1 cellular context compared by ENCODE assay signal in the genomic region with DNA sequence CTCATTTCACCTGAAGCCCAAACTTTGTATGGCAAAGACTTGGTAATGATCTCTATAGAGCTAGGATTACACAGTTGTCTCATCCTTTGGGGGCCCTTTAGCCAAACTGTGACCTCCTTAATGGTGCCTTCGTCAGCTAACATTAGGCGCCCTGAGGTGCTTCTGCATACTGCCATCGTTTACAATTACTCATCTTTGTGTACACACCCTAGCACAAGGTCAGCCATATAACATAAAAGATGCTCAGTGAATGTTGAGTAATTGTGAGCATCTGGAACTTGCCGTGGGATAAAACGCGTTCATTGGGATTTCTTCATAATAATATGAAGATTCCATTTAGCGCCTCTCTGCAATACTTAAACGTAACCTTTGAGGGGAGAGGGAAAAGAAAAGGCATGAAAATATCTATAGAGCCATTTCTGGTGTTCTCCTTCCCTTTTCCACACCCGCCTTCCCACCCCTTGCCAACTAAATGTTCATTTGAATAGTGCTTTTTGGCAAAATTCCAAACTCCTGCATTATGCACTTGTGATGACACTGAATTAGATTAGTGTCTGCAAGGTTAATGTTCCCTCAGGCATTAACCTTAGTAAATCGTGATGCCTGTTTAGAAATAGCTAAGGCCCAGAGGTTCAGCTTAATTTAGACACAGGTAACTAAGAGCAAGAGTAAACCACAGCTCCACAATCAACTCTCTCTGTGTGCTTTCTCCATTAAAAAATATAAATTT.
TF ChIP-seq lines count a peak whose summit lies in the region.

No MANE protein-coding gene starts in this region.

TF ChIP-seq in HepG2, 621 proteins besides CTCF, POLR2A, EP300 and RAD21 (continued from another document and continues in another):
- TF ChIP-seq, protein P1, sequence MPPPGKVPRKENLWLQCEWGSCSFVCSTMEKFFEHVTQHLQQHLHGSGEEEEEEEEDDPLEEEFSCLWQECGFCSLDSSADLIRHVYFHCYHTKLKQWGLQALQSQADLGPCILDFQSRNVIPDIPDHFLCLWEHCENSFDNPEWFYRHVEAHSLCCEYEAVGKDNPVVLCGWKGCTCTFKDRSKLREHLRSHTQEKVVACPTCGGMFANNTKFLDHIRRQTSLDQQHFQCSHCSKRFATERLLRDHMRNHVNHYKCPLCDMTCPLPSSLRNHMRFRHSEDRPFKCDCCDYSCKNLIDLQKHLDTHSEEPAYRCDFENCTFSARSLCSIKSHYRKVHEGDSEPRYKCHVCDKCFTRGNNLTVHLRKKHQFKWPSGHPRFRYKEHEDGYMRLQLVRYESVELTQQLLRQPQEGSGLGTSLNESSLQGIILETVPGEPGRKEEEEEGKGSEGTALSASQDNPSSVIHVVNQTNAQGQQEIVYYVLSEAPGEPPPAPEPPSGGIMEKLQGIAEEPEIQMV (CRISPR knock-in tag; IDR thresholded peaks at IDR 0.05; ENCODE audit: low read depth): no peak
- peak; percentile 36; the same call in 1 of the 2 replicates for TF ChIP-seq ISL2 (CRISPR knock-in tag; IDR thresholded peaks at IDR 0.05)
- peak; percentile 73 for TF ChIP-seq RARA (CRISPR knock-in tag; IDR thresholded peaks at IDR 0.05)
- TF ChIP-seq PCBP2 (optimal IDR thresholded peaks at IDR 0.05; ENCODE audit: low read depth, low read length, poor library complexity, severe bottlenecking): no peak
- no peak for TF ChIP-seq NCOA1 (CRISPR knock-in tag; IDR thresholded peaks at IDR 0.05)
- no peak for TF ChIP-seq ZSCAN31 (CRISPR knock-in tag; IDR thresholded peaks at IDR 0.05; ENCODE audit: low read depth)
- TF ChIP-seq RXRA (CRISPR knock-in tag; IDR thresholded peaks at IDR 0.05): no peak; the same call in 1 of the 2 replicates
- no peak for TF ChIP-seq ZFP41 (CRISPR knock-in tag; IDR thresholded peaks at IDR 0.05; ENCODE audit: borderline replicate concordance)
- TF ChIP-seq, protein P2, sequence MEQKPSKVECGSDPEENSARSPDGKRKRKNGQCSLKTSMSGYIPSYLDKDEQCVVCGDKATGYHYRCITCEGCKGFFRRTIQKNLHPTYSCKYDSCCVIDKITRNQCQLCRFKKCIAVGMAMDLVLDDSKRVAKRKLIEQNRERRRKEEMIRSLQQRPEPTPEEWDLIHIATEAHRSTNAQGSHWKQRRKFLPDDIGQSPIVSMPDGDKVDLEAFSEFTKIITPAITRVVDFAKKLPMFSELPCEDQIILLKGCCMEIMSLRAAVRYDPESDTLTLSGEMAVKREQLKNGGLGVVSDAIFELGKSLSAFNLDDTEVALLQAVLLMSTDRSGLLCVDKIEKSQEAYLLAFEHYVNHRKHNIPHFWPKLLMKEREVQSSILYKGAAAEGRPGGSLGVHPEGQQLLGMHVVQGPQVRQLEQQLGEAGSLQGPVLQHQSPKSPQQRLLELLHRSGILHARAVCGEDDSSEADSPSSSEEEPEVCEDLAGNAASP (CRISPR knock-in tag; IDR thresholded peaks at IDR 0.05; ENCODE audit: borderline replicate concordance): peak; percentile 72; the same call in 1 of the 2 replicates
- TF ChIP-seq ZNF75D (CRISPR knock-in tag; IDR thresholded peaks at IDR 0.05; ENCODE audit: borderline replicate concordance): no peak
- TF ChIP-seq TBL1XR1 (IDR thresholded peaks at IDR 0.05; ENCODE audit: borderline replicate concordance, low read length, partially characterized antibody): no peak
- TF ChIP-seq TARDBP (CRISPR knock-in tag; IDR thresholded peaks at IDR 0.05): no peak
- TF ChIP-seq MED1 (CRISPR knock-in tag; IDR thresholded peaks at IDR 0.05): peak; percentile 33
- TF ChIP-seq, protein P3, sequence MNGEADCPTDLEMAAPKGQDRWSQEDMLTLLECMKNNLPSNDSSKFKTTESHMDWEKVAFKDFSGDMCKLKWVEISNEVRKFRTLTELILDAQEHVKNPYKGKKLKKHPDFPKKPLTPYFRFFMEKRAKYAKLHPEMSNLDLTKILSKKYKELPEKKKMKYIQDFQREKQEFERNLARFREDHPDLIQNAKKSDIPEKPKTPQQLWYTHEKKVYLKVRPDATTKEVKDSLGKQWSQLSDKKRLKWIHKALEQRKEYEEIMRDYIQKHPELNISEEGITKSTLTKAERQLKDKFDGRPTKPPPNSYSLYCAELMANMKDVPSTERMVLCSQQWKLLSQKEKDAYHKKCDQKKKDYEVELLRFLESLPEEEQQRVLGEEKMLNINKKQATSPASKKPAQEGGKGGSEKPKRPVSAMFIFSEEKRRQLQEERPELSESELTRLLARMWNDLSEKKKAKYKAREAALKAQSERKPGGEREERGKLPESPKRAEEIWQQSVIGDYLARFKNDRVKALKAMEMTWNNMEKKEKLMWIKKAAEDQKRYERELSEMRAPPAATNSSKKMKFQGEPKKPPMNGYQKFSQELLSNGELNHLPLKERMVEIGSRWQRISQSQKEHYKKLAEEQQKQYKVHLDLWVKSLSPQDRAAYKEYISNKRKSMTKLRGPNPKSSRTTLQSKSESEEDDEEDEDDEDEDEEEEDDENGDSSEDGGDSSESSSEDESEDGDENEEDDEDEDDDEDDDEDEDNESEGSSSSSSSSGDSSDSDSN (CRISPR knock-in tag; IDR thresholded peaks at IDR 0.05): no peak
- TF ChIP-seq ZNF850 (CRISPR knock-in tag; conservative IDR thresholded peaks at IDR 0.05): no peak; the same call in 1 of the 2 replicates
- no peak for TF ChIP-seq ZNF234 (CRISPR knock-in tag; conservative IDR thresholded peaks at IDR 0.05)
- TF ChIP-seq, protein P4, sequence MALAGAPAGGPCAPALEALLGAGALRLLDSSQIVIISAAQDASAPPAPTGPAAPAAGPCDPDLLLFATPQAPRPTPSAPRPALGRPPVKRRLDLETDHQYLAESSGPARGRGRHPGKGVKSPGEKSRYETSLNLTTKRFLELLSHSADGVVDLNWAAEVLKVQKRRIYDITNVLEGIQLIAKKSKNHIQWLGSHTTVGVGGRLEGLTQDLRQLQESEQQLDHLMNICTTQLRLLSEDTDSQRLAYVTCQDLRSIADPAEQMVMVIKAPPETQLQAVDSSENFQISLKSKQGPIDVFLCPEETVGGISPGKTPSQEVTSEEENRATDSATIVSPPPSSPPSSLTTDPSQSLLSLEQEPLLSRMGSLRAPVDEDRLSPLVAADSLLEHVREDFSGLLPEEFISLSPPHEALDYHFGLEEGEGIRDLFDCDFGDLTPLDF (CRISPR knock-in tag; IDR thresholded peaks at IDR 0.05): 0 out of 2 replicates have a peak, but pooled peaks have one; percentile 8
- no peak for TF ChIP-seq ZNF10 (CRISPR knock-in tag; IDR thresholded peaks at IDR 0.05; ENCODE audit: borderline replicate concordance, low read depth)
- no peak for TF ChIP-seq SKI (IDR thresholded peaks at IDR 0.05; ENCODE audit: partially characterized antibody)
- TF ChIP-seq ZNF652 (CRISPR knock-in tag; IDR thresholded peaks at IDR 0.05; ENCODE audit: borderline replicate concordance, low read depth): no peak
- TF ChIP-seq, protein P5, sequence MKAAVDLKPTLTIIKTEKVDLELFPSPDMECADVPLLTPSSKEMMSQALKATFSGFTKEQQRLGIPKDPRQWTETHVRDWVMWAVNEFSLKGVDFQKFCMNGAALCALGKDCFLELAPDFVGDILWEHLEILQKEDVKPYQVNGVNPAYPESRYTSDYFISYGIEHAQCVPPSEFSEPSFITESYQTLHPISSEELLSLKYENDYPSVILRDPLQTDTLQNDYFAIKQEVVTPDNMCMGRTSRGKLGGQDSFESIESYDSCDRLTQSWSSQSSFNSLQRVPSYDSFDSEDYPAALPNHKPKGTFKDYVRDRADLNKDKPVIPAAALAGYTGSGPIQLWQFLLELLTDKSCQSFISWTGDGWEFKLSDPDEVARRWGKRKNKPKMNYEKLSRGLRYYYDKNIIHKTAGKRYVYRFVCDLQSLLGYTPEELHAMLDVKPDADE (CRISPR knock-in tag; IDR thresholded peaks at IDR 0.05): no peak
- no peak for TF ChIP-seq KDM2A (CRISPR knock-in tag; IDR thresholded peaks at IDR 0.05; ENCODE audit: borderline replicate concordance, low read depth)
- TF ChIP-seq, protein P6, sequence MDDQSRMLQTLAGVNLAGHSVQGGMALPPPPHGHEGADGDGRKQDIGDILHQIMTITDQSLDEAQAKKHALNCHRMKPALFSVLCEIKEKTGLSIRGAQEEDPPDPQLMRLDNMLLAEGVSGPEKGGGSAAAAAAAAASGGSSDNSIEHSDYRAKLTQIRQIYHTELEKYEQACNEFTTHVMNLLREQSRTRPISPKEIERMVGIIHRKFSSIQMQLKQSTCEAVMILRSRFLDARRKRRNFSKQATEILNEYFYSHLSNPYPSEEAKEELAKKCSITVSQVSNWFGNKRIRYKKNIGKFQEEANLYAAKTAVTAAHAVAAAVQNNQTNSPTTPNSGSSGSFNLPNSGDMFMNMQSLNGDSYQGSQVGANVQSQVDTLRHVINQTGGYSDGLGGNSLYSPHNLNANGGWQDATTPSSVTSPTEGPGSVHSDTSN (CRISPR knock-in tag; IDR thresholded peaks at IDR 0.05; ENCODE audit: borderline replicate concordance): no peak
- no peak for TF ChIP-seq ZFY (CRISPR knock-in tag; IDR thresholded peaks at IDR 0.05)
- TF ChIP-seq ATM (IDR thresholded peaks at IDR 0.05; ENCODE audit: borderline replicate concordance): no peak
- TF ChIP-seq, protein P7, sequence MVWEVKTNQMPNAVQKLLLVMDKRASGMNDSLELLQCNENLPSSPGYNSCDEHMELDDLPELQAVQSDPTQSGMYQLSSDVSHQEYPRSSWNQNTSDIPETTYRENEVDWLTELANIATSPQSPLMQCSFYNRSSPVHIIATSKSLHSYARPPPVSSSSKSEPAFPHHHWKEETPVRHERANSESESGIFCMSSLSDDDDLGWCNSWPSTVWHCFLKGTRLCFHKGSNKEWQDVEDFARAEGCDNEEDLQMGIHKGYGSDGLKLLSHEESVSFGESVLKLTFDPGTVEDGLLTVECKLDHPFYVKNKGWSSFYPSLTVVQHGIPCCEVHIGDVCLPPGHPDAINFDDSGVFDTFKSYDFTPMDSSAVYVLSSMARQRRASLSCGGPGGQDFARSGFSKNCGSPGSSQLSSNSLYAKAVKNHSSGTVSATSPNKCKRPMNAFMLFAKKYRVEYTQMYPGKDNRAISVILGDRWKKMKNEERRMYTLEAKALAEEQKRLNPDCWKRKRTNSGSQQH (CRISPR knock-in tag; IDR thresholded peaks at IDR 0.05; ENCODE audit: low read depth): no peak
- TF ChIP-seq, protein P8, sequence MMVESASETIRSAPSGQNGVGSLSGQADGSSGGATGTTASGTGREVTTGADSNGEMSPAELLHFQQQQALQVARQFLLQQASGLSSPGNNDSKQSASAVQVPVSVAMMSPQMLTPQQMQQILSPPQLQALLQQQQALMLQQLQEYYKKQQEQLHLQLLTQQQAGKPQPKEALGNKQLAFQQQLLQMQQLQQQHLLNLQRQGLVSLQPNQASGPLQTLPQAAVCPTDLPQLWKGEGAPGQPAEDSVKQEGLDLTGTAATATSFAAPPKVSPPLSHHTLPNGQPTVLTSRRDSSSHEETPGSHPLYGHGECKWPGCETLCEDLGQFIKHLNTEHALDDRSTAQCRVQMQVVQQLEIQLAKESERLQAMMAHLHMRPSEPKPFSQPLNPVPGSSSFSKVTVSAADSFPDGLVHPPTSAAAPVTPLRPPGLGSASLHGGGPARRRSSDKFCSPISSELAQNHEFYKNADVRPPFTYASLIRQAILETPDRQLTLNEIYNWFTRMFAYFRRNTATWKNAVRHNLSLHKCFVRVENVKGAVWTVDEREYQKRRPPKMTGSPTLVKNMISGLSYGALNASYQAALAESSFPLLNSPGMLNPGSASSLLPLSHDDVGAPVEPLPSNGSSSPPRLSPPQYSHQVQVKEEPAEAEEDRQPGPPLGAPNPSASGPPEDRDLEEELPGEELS (CRISPR knock-in tag; IDR thresholded peaks at IDR 0.05): peak; percentile 69
- TF ChIP-seq SALL1 (CRISPR knock-in tag; IDR thresholded peaks at IDR 0.05): no peak; the same call in 1 of the 2 replicates
- no peak for TF ChIP-seq U2AF1 (optimal IDR thresholded peaks at IDR 0.05; ENCODE audit: low read depth, low read length)
- no peak for TF ChIP-seq ZNF674 (CRISPR knock-in tag; IDR thresholded peaks at IDR 0.05; ENCODE audit: low read depth)
- no peak for TF ChIP-seq CBX1 (IDR thresholded peaks at IDR 0.05; ENCODE audit: low read depth)
- TF ChIP-seq ZNF703 (CRISPR knock-in tag; IDR thresholded peaks at IDR 0.05; ENCODE audit: borderline replicate concordance): no peak
- TF ChIP-seq RFXAP (CRISPR knock-in tag; IDR thresholded peaks at IDR 0.05; ENCODE audit: borderline replicate concordance): no peak
- no peak for TF ChIP-seq ZNF7 (CRISPR knock-in tag; IDR thresholded peaks at IDR 0.05)
- TF ChIP-seq ZNF720 (CRISPR knock-in tag; IDR thresholded peaks at IDR 0.05): no peak
- 0 out of 2 replicates have a peak, but pooled peaks have one; percentile 42 for TF ChIP-seq NR2F6 (IDR thresholded peaks at IDR 0.05)
- TF ChIP-seq NR2F6 (CRISPR knock-in tag; IDR thresholded peaks at IDR 0.05): peak; percentile 53; the same call in 1 of the 2 replicates
- TF ChIP-seq HNRNPLL (IDR thresholded peaks at IDR 0.05; ENCODE audit: low read depth, low read length, poor library complexity, severe bottlenecking): no peak
- TF ChIP-seq KLF13 (CRISPR knock-in tag; IDR thresholded peaks at IDR 0.05): no peak
- TF ChIP-seq, protein P9, sequence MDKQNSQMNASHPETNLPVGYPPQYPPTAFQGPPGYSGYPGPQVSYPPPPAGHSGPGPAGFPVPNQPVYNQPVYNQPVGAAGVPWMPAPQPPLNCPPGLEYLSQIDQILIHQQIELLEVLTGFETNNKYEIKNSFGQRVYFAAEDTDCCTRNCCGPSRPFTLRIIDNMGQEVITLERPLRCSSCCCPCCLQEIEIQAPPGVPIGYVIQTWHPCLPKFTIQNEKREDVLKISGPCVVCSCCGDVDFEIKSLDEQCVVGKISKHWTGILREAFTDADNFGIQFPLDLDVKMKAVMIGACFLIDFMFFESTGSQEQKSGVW (CRISPR knock-in tag; IDR thresholded peaks at IDR 0.05; ENCODE audit: borderline replicate concordance): no peak
- TF ChIP-seq ZSCAN21 (CRISPR knock-in tag; IDR thresholded peaks at IDR 0.05; ENCODE audit: borderline replicate concordance): no peak
- no peak for TF ChIP-seq ZNF766 (CRISPR knock-in tag; IDR thresholded peaks at IDR 0.05; ENCODE audit: borderline replicate concordance)
- TF ChIP-seq ZNF629 (CRISPR knock-in tag; conservative IDR thresholded peaks at IDR 0.05): no peak
- peak; percentile 55 for TF ChIP-seq SAP130 (CRISPR knock-in tag; IDR thresholded peaks at IDR 0.05; ENCODE audit: low read depth)
- no peak for TF ChIP-seq ZNF253 (CRISPR knock-in tag; IDR thresholded peaks at IDR 0.05; ENCODE audit: borderline replicate concordance)
- TF ChIP-seq RFXANK (CRISPR knock-in tag; IDR thresholded peaks at IDR 0.05): no peak
- TF ChIP-seq FOSL1 (CRISPR knock-in tag; IDR thresholded peaks at IDR 0.05; ENCODE audit: borderline replicate concordance): peak; percentile 67; the same call in 1 of the 2 replicates
- TF ChIP-seq DPF2 (CRISPR knock-in tag; IDR thresholded peaks at IDR 0.05; ENCODE audit: borderline replicate concordance, low read depth): peak; percentile 20; the same call in 1 of the 2 replicates
- no peak for TF ChIP-seq MED13 (CRISPR knock-in tag; IDR thresholded peaks at IDR 0.05)
- no peak for TF ChIP-seq SRY (CRISPR knock-in tag; IDR thresholded peaks at IDR 0.05)
- TF ChIP-seq TEAD3 (CRISPR knock-in tag; optimal IDR thresholded peaks at IDR 0.05; ENCODE audit: borderline replicate concordance): peak; percentile 36
- TF ChIP-seq, protein P10, sequence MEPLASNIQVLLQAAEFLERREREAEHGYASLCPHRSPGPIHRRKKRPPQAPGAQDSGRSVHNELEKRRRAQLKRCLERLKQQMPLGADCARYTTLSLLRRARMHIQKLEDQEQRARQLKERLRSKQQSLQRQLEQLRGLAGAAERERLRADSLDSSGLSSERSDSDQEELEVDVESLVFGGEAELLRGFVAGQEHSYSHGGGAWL (CRISPR knock-in tag; IDR thresholded peaks at IDR 0.05): no peak
- no peak for TF ChIP-seq ZBTB8A (CRISPR knock-in tag; IDR thresholded peaks at IDR 0.05; ENCODE audit: borderline replicate concordance, low read depth)
